10 cellular contexts compared by ENCODE assay signal in genomic region chr1:85330206-85330605, GRCh38. TPM values are rescaled to one million over a fixed set of nuclear protein-coding genes. Genes with fewer than 3 reads are reported as not detected.
DNase-seq lines count a peak whose midpoint lies in the region; ATAC-seq and TF ChIP-seq lines count a peak whose summit lies in the region.
"Had no signal": no experiment of that assay in that cellular context is flagged by ENCODE, and none has a peak within 500 bp of the region (broad histone marks: within the 10 kb centered on the region; RNA-seq: fewer than 3 reads in every experiment).

No MANE protein-coding gene starts in this region.

- peaks cover 3% of the 10 kb centered on the region for H3K27me3 Mint-ChIP-seq in nephron progenitor cell (ENCODE audit: low read depth, poor library complexity)
- peaks cover 43% of the 10 kb centered on the region for H3K27me3 Mint-ChIP-seq in T-helper 2 cell treated with Interferon-gamma antibody and Interleukin-4, amounts not matched to agents 5 μg/mL and 100 μg/mL, for 36 hours (ENCODE audit: low read depth)

- POLR2A ChIA-PET in PC-3 (lab: Charles Lee; ENCODE audit: unreplicated experiment) = interaction anchor here (0.5 to 1.1 kb wide), 3 partner anchors 13 to 109 kb away, joined by 3 to 4 read pairs (median 4); no protein-coding TSS in a partner anchor

- peaks cover 7% of the 10 kb centered on the region for H3F3A ChIP-seq in PC-3 (ENCODE audit: low read length, unreplicated experiment)

- H3K4me3 ChIP-seq in PC-3 (ENCODE audit: low read length) = no peak overlapping the region
- H3K4me3 ChIP-seq in esophagus squamous epithelium = no peak overlapping the region

- TF ChIP-seq CTCF in PC-3 (conservative IDR thresholded peaks at IDR 0.05; ENCODE audit: low read depth, low read length) (no peak), esophagus squamous epithelium (IDR thresholded peaks at IDR 0.05) (no peak), nephron progenitor cell (IDR thresholded peaks at IDR 0.05) (no peak)

- peak overlapping the region; percentile 54; the same call in 1 of the 2 replicates for H3K9ac ChIP-seq in PC-3 (ENCODE audit: low read length)

- H3K9me3 Mint-ChIP-seq in nephron progenitor cell = peaks cover 14% of the 10 kb centered on the region
- H3K9me3 Mint-ChIP-seq in T-helper 2 cell treated with Interferon-gamma antibody and Interleukin-4, amounts not matched to agents 5 μg/mL and 100 μg/mL, for 36 hours = peaks cover 12% of the 10 kb centered on the region

- no TSS peak for BruUV-seq in PC-3 (replicated peaks; lab: Mats Ljungman, UMichigan)

- H3K9me2 ChIP-seq in PC-3 (replicated peaks; ENCODE audit: low read length) = no peaks in the 10 kb centered on the region

- peak overlapping the region; percentile 90 for H3K27ac ChIP-seq in PC-3 (ENCODE audit: low read length)
- peak overlapping the region; percentile 22 to 82 (median 45) for H3K27ac ChIP-seq in esophagus squamous epithelium

- H4K20me1 ChIP-seq in PC-3 (ENCODE audit: low read length) = no peaks in the 10 kb centered on the region

- peaks cover 59% of the 10 kb centered on the region for H3K4me1 ChIP-seq in PC-3 (ENCODE audit: insufficient read depth, low read length)
- H3K4me1 ChIP-seq in esophagus squamous epithelium = peaks cover 0 to 22% (median 8%) of the 10 kb centered on the region in 3 donors

- 29 to 38% methylated on average over 3 of the region's 3 CpGs for WGBS in esophagus squamous epithelium, 2 donors

- H3K4me2 ChIP-seq in PC-3 (ENCODE audit: low read length) = 0 out of 2 replicates have a peak overlapping the region, but pooled peaks have one; percentile 32

- TF ChIP-seq POLR2A in esophagus squamous epithelium (IDR thresholded peaks at IDR 0.05) = no peak

- H3K36me3 Mint-ChIP-seq in nephron progenitor cell (ENCODE audit: low read depth) = peaks cover 21% of the 10 kb centered on the region
- no peaks in the 10 kb centered on the region for H3K36me3 Mint-ChIP-seq in T-helper 2 cell treated with Interferon-gamma antibody and Interleukin-4, amounts not matched to agents 5 μg/mL and 100 μg/mL, for 36 hours (ENCODE audit: low read depth)

- H3K27me3 ChIP-seq in PC-3 (ENCODE audit: low read length) (no peaks in the 10 kb centered on the region), esophagus squamous epithelium (no peaks in the 10 kb centered on the region)

- H3K9me3 ChIP-seq in PC-3 (ENCODE audit: low read length) (peaks cover 9% of the 10 kb centered on the region; the same call in 1 of the 2 replicates), esophagus squamous epithelium (peaks cover 0 to 5% (median 3%) of the 10 kb centered on the region in 3 donors)

- H3K36me3 ChIP-seq in PC-3 (ENCODE audit: low read depth, low read length) = peaks cover 20% of the 10 kb centered on the region
- H3K36me3 ChIP-seq in esophagus squamous epithelium = no peaks in the 10 kb centered on the region

- H3K79me2 ChIP-seq in PC-3 (ENCODE audit: low read length) = peaks cover 57% of the 10 kb centered on the region

- DNase-seq in AG08396 (ENCODE audit: low spot score) (peak; percentile 37), PC-3 (peak; percentile 74), esophagus squamous epithelium (lab: John Stamatoyannopoulos, UW) (no peak), nephron progenitor cell (no peak), ecto neural progenitor cell (ENCODE audit: low spot score) (no peak), GM19238 (ENCODE audit: insufficient read length, low spot score) (no peak)
- no peak for DNase-seq in T-helper 2 cell treated with Interferon-gamma antibody and Interleukin-4, amounts not matched to agents 5 μg/mL and 100 μg/mL, for 36 hours (ENCODE audit: low spot score)
- DNase-seq: OCI-M1; stimulated activated naive CD4-positive, alpha-beta T cell treated with Interleukin-2 at 50 U/mL for 16 hours had no signal

- peak; percentile 32 for ATAC-seq in PC-3
- no peak for ATAC-seq in GM21786 (IDR thresholded peaks at IDR 0.05; ENCODE audit: unreplicated experiment)

- H3K27ac Mint-ChIP-seq in nephron progenitor cell = peak overlapping the region; percentile 74
- no peak overlapping the region for H3K27ac Mint-ChIP-seq in T-helper 2 cell treated with Interferon-gamma antibody and Interleukin-4, amounts not matched to agents 5 μg/mL and 100 μg/mL, for 36 hours

- intact Hi-C loops in PC-3 (cut with micrococcal nuclease) = no loop called here
- intact Hi-C loops in esophagus squamous epithelium (cut with DNase I) = no loop called here

- H2AFZ ChIP-seq in PC-3 (ENCODE audit: low read length) = no peak overlapping the region

- CTCF ChIA-PET in PC-3 (lab: Charles Lee) = interaction anchor here (0.6 to 0.8 kb wide), 2 partner anchors 14 to 548 kb away, joined by 4 read pairs; no protein-coding TSS in a partner anchor

- no peak overlapping the region for H3K4me3 Mint-ChIP-seq in nephron progenitor cell
- no peak overlapping the region for H3K4me3 Mint-ChIP-seq in T-helper 2 cell treated with Interferon-gamma antibody and Interleukin-4, amounts not matched to agents 5 μg/mL and 100 μg/mL, for 36 hours

- no peaks in the 10 kb centered on the region for H3K4me1 Mint-ChIP-seq in nephron progenitor cell
- peaks cover 5% of the 10 kb centered on the region for H3K4me1 Mint-ChIP-seq in T-helper 2 cell treated with Interferon-gamma antibody and Interleukin-4, amounts not matched to agents 5 μg/mL and 100 μg/mL, for 36 hours (ENCODE audit: low read depth)

RNA-seq across cellular contexts. Expression of gene BCL10, which starts 53.8 kb away (rescaled TPM):
- total RNA-seq in PC-3 (2014; rRNA removed) (28.1 and 29.9 TPM in 2 replicates), esophagus squamous epithelium (10 to 100 TPM; 24.4 to 42.3 (median 27.0) TPM)

Comparison
In these comparisons a context has a peak if more than half of its experiments do, and no peak if none do; other contexts are left out.
1. DNase-seq: peak in AG08396 (single experiment) and PC-3 (single experiment); none in esophagus squamous epithelium (single experiment), nephron progenitor cell (single experiment), T-helper 2 cell treated with Interferon-gamma antibody and Interleukin-4, amounts not matched to agents 5 μg/mL and 100 μg/mL, for 36 hours (single experiment), ecto neural progenitor cell (single experiment) and GM19238 (single experiment).